In genomic region chr9:83473488-83473971, GRCh38 we compare ENCODE assay signal across 8 cellular contexts.
DNase-seq lines count a peak whose midpoint lies in the region; ATAC-seq and TF ChIP-seq lines count a peak whose summit lies in the region.

No MANE protein-coding gene starts in this region.

- no peaks in the 10 kb centered on the region for H3K9me3 Mint-ChIP-seq in dendritic cell treated with granulocyte-macrophage colony-stimulating factor and Interleukin-4, amounts not matched to agents 40 ng/mL and 50 ng/mL, for 4 days
- H3K9me3 Mint-ChIP-seq in GM23338, result no peaks in the 10 kb centered on the region; the same call in 2 of the 3 replicates

- ATAC-seq in GM19463 (IDR thresholded peaks at IDR 0.05; ENCODE audit: unreplicated experiment) (peak; percentile 90), HG03442 (IDR thresholded peaks at IDR 0.05; ENCODE audit: unreplicated experiment) (peak; percentile 96), GM23338 (no peak)

- H3K4me1 ChIP-seq in GM23338 (ENCODE audit: insufficient read depth), result peaks cover 14% of the 10 kb centered on the region

- no peaks in the 10 kb centered on the region for H4K20me1 ChIP-seq in GM23338 (replicated peaks; ENCODE audit: insufficient read depth)

- no peak for TF ChIP-seq CTCF in GM23338 (conservative IDR thresholded peaks at IDR 0.05; ENCODE audit: low read depth in 2 of 2)

- no peaks in the 10 kb centered on the region for H3K79me2 ChIP-seq in GM23338 (replicated peaks; ENCODE audit: insufficient read depth)

- peak overlapping the region; percentile 86 for H3K27ac Mint-ChIP-seq in dendritic cell treated with granulocyte-macrophage colony-stimulating factor and Interleukin-4, amounts not matched to agents 40 ng/mL and 50 ng/mL, for 4 days
- no peak overlapping the region for H3K27ac Mint-ChIP-seq in GM23338

- H3K9me3 ChIP-seq in MG63, result no peaks in the 10 kb centered on the region

- peak overlapping the region; percentile 71 for H3K4me3 Mint-ChIP-seq in dendritic cell treated with granulocyte-macrophage colony-stimulating factor and Interleukin-4, amounts not matched to agents 40 ng/mL and 50 ng/mL, for 4 days
- H3K4me3 Mint-ChIP-seq in GM23338, result no peak overlapping the region

- H2AFZ ChIP-seq in GM23338, result no peak overlapping the region

- H3K4me3 ChIP-seq in MG63 (no peak overlapping the region), GM23338 (no peak overlapping the region)

- H3K9me2 ChIP-seq in GM23338 (ENCODE audit: insufficient read depth), result peaks cover 1% of the 10 kb centered on the region

- H3K27me3 Mint-ChIP-seq in dendritic cell treated with granulocyte-macrophage colony-stimulating factor and Interleukin-4, amounts not matched to agents 40 ng/mL and 50 ng/mL, for 4 days, result no peaks in the 10 kb centered on the region
- peaks cover 5% of the 10 kb centered on the region for H3K27me3 Mint-ChIP-seq in GM23338 (ENCODE audit: insufficient read depth, low read depth, poor library complexity)

- no peak overlapping the region for H3K4me2 ChIP-seq in GM23338

- DNase-seq in EH (ENCODE audit: low read depth) (peak; percentile 38), MG63 (no peak), NCI-H524 (lab: John Stamatoyannopoulos, UW) (no peak), GM23338 (ENCODE audit: low spot score) (no peak)
- DNase-seq in stimulated activated CD4-positive, alpha-beta T cell treated with anti-CD3 and anti-CD28 coated beads, Interleukin-4, amount 100 ng/mL, for 4 hours, result no peak

- intact Hi-C loops in dendritic cell treated with granulocyte-macrophage colony-stimulating factor and Interleukin-4, amounts not matched to agents 40 ng/mL and 50 ng/mL, for 4 days (cut with micrococcal nuclease), result loop anchor here (10.0 kb wide), 1 partner anchor 61 kb away; the partner anchor contains the start of gene FRMD3

- H3F3A ChIP-seq in GM23338 (replicated peaks; ENCODE audit: low read depth), result no peaks in the 10 kb centered on the region

- H3K36me3 ChIP-seq in MG63 (no peaks in the 10 kb centered on the region), GM23338 (ENCODE audit: insufficient read depth) (no peaks in the 10 kb centered on the region)

- H3K27me3 ChIP-seq in MG63 (no peaks in the 10 kb centered on the region), GM23338 (ENCODE audit: insufficient read depth) (no peaks in the 10 kb centered on the region)

- no peaks in the 10 kb centered on the region for H3K36me3 Mint-ChIP-seq in dendritic cell treated with granulocyte-macrophage colony-stimulating factor and Interleukin-4, amounts not matched to agents 40 ng/mL and 50 ng/mL, for 4 days (ENCODE audit: low read depth)
- no peaks in the 10 kb centered on the region for H3K36me3 Mint-ChIP-seq in GM23338 (ENCODE audit: low read depth)

- peaks cover 43% of the 10 kb centered on the region for H3K4me1 Mint-ChIP-seq in dendritic cell treated with granulocyte-macrophage colony-stimulating factor and Interleukin-4, amounts not matched to agents 40 ng/mL and 50 ng/mL, for 4 days (ENCODE audit: low read depth)
- H3K4me1 Mint-ChIP-seq in GM23338, result peaks cover 22% of the 10 kb centered on the region

- H3K27ac ChIP-seq in GM23338 (ENCODE audit: low read depth), result no peak overlapping the region

TF ChIP-seq in GM23338, 12 proteins besides CTCF, POLR2A, EP300 and RAD21:
- TF ChIP-seq EZH2 (IDR thresholded peaks at IDR 0.05; ENCODE audit: low read depth, unreplicated experiment) (no peak), ETS1 (IDR thresholded peaks at IDR 0.05) (no peak), ZNF114 (CRISPR knock-in tag; IDR thresholded peaks at IDR 0.05) (no peak), JUNB (IDR thresholded peaks at IDR 0.05; ENCODE audit: unreplicated experiment) (no peak), ZNF462 (CRISPR knock-in tag; IDR thresholded peaks at IDR 0.05) (no peak), REST (IDR thresholded peaks at IDR 0.05; ENCODE audit: unreplicated experiment) (no peak)
